Comparison of ENCODE assay signal across 8 cellular contexts in the genomic region with DNA sequence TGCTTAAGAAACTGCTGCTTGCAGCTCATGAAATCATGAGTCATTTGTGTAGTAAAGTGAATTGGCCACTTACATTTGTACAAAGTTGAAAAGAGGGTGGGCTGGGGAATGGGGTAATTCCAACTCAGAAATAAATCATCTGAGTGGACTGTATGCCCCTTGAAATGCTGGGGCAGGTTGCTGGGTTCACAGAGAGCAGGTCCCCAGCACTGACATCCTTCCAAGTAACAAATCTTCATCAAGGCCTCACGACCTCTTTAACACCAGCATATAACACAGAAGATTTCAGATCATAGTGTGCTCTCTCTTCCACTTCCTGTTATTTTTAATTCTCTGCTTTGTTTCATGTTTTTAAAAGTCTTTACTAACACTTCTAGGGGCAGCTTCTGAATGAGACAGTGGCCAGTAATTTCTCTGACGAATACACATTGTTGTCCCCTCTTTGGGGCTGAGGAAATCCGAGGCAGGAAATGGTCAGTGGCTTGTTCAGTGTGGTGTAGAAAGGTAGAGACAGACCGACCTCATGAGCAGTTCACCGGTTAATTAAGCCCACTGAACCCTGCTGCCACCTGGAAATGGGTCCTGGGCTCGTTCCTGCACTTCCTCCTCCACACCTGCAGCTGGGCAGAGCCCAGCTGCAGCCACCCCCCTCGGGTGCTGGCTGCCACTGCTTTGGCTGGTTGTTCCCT.
DNase-seq lines count a peak whose midpoint lies in the region; ATAC-seq and TF ChIP-seq lines count a peak whose summit lies in the region.

No MANE protein-coding gene starts in this region.

- H3K27ac ChIP-seq in CD4-positive, alpha-beta T cell (ENCODE audit: low read depth, low read length): peak overlapping the region; percentile 75

- intact Hi-C loops in CD4-positive, alpha-beta T cell (cut with DNase I, micrococcal nuclease): loop anchor here in 1 of 2 experiments (5.0 kb wide), 1 partner anchor 42 kb away; no protein-coding TSS in a partner anchor

- H3K9me3 Mint-ChIP-seq in CD4-positive, alpha-beta T cell: no peaks in the 10 kb centered on the region
- no peaks in the 10 kb centered on the region for H3K9me3 Mint-ChIP-seq in activated CD4-positive, alpha-beta memory T cell treated with anti-CD3 and anti-CD28 coated beads, Interleukin-2, amount 10 ng/mL, durations not matched to agents 7 days and 5 days
- peaks cover 6% of the 10 kb centered on the region for H3K9me3 Mint-ChIP-seq in glutamatergic neuron (ENCODE audit: unreplicated experiment)

- peaks cover 87% of the 10 kb centered on the region for H3K4me1 Mint-ChIP-seq in CD4-positive, alpha-beta T cell (ENCODE audit: low read depth)
- peaks cover 65% of the 10 kb centered on the region for H3K4me1 Mint-ChIP-seq in activated CD4-positive, alpha-beta memory T cell treated with anti-CD3 and anti-CD28 coated beads, Interleukin-2, amount 10 ng/mL, durations not matched to agents 7 days and 5 days
- peaks cover 29% of the 10 kb centered on the region for H3K4me1 Mint-ChIP-seq in glutamatergic neuron (ENCODE audit: low read depth, unreplicated experiment)

- H3K9me3 ChIP-seq in CD4-positive, alpha-beta T cell (ENCODE audit: control insufficient read depth, low read length): no peaks in the 10 kb centered on the region

- CTCF ChIA-PET in CD4-positive, alpha-beta T cell (lab: Charles Lee): interaction anchor here (1.2 to 2.4 kb wide), 3 partner anchors 10 to 160 kb away, joined by 3 to 8 read pairs (median 8); partner anchors contain the start of gene MAML2
- CTCF ChIA-PET in activated CD4-positive, alpha-beta memory T cell treated with anti-CD3 and anti-CD28 coated beads, Interleukin-2, amount 10 ng/mL, durations not matched to agents 7 days and 5 days (lab: Charles Lee): interaction anchor here (0.6 to 2.1 kb wide), 3 partner anchors 26 to 128 kb away, joined by 3 to 8 read pairs (median 5); partner anchors contain the start of gene MAML2

- POLR2A ChIA-PET in CD4-positive, alpha-beta T cell (lab: Charles Lee): interaction anchor here (0.6 to 5.3 kb wide), 19 partner anchors 10 to 426 kb away, joined by 3 to 51 read pairs (median 5); partner anchors contain the start of genes FAM76B and MAML2
- POLR2A ChIA-PET in activated CD4-positive, alpha-beta memory T cell treated with anti-CD3 and anti-CD28 coated beads, Interleukin-2, amount 10 ng/mL, durations not matched to agents 7 days and 5 days (lab: Charles Lee): interaction anchor here (0.9 to 2.7 kb wide), 16 partner anchors 9 to 426 kb away, joined by 3 to 12 read pairs (median 5); partner anchors contain the start of genes CCDC82, JRKL and MAML2

- ATAC-seq in CD4-positive, alpha-beta T cell (ENCODE audit: poor library complexity): peak; percentile 68
- peak; percentile 86 for ATAC-seq in GM19324 (IDR thresholded peaks at IDR 0.05; ENCODE audit: low FRiP score, unreplicated experiment)
- peak; percentile 75 for ATAC-seq in HG03196 (IDR thresholded peaks at IDR 0.05; ENCODE audit: unreplicated experiment)
- peak; percentile 57 for ATAC-seq in stimulated activated naive CD8-positive, alpha-beta T cell treated with anti-CD3 and anti-CD28 coated beads, Interleukin-15, Interleukin-2, amounts not matched to agents 100 U/mL and 50 U/mL, for 24 hours

- peaks cover 5% of the 10 kb centered on the region for H3K36me3 Mint-ChIP-seq in CD4-positive, alpha-beta T cell (ENCODE audit: low read depth)
- peaks cover 13% of the 10 kb centered on the region for H3K36me3 Mint-ChIP-seq in activated CD4-positive, alpha-beta memory T cell treated with anti-CD3 and anti-CD28 coated beads, Interleukin-2, amount 10 ng/mL, durations not matched to agents 7 days and 5 days (ENCODE audit: low read depth)
- no peaks in the 10 kb centered on the region for H3K36me3 Mint-ChIP-seq in glutamatergic neuron (ENCODE audit: unreplicated experiment)

- no peaks in the 10 kb centered on the region for H3K27me3 ChIP-seq in CD4-positive, alpha-beta T cell (ENCODE audit: control insufficient read depth, insufficient read depth, low read length)

- peak in 8 of 10 experiments; percentile 11 to 41 (median 20) for DNase-seq in CD4-positive, alpha-beta T cell
- peak; percentile 48 for DNase-seq in activated CD4-positive, alpha-beta memory T cell treated with anti-CD3 and anti-CD28 coated beads, Interleukin-2, amount 10 ng/mL, durations not matched to agents 7 days and 5 days
- peak; percentile 81 for DNase-seq in glomerular visceral epithelial cell (ENCODE audit: extremely low spot score)
- peak; percentile 42 for DNase-seq in stimulated activated naive CD8-positive, alpha-beta T cell treated with anti-CD3 and anti-CD28 coated beads, Interleukin-15, Interleukin-2, amounts not matched to agents 100 U/mL and 50 U/mL, for 24 hours
- DNase-seq in hypothalamus (lab: John Stamatoyannopoulos, UW): no peak
- DNase-seq in glutamatergic neuron: no peak

- peak overlapping the region; percentile 65 for H3K4me3 Mint-ChIP-seq in CD4-positive, alpha-beta T cell
- peak overlapping the region; percentile 12 for H3K4me3 Mint-ChIP-seq in activated CD4-positive, alpha-beta memory T cell treated with anti-CD3 and anti-CD28 coated beads, Interleukin-2, amount 10 ng/mL, durations not matched to agents 7 days and 5 days
- no peak overlapping the region for H3K4me3 Mint-ChIP-seq in glutamatergic neuron (ENCODE audit: unreplicated experiment)

- no peak for TF ChIP-seq CTCF in CD4-positive, alpha-beta T cell (IDR thresholded peaks at IDR 0.05)
- TF ChIP-seq CTCF in glutamatergic neuron (IDR thresholded peaks at IDR 0.05; ENCODE audit: partially characterized antibody, unreplicated experiment): no peak

- peak overlapping the region; percentile 92 for H3K27ac Mint-ChIP-seq in CD4-positive, alpha-beta T cell
- peak overlapping the region; percentile 89 for H3K27ac Mint-ChIP-seq in activated CD4-positive, alpha-beta memory T cell treated with anti-CD3 and anti-CD28 coated beads, Interleukin-2, amount 10 ng/mL, durations not matched to agents 7 days and 5 days
- no peak overlapping the region for H3K27ac Mint-ChIP-seq in glutamatergic neuron (ENCODE audit: unreplicated experiment)

- H3K27me3 Mint-ChIP-seq in CD4-positive, alpha-beta T cell: no peaks in the 10 kb centered on the region
- no peaks in the 10 kb centered on the region for H3K27me3 Mint-ChIP-seq in activated CD4-positive, alpha-beta memory T cell treated with anti-CD3 and anti-CD28 coated beads, Interleukin-2, amount 10 ng/mL, durations not matched to agents 7 days and 5 days
- H3K27me3 Mint-ChIP-seq in glutamatergic neuron (ENCODE audit: unreplicated experiment): peaks cover 2% of the 10 kb centered on the region

Comparison
In these comparisons a context has a peak if more than half of its experiments do, and no peak if none do; other contexts are left out.
1. DNase-seq: peak in CD4-positive, alpha-beta T cell (8 of 10), activated CD4-positive, alpha-beta memory T cell treated with anti-CD3 and anti-CD28 coated beads, Interleukin-2, amount 10 ng/mL, durations not matched to agents 7 days and 5 days (single experiment), glomerular visceral epithelial cell (single experiment) and stimulated activated naive CD8-positive, alpha-beta T cell treated with anti-CD3 and anti-CD28 coated beads, Interleukin-15, Interleukin-2, amounts not matched to agents 100 U/mL and 50 U/mL, for 24 hours (single experiment); none in hypothalamus (0 of 51) and glutamatergic neuron (single experiment).
2. Peak in every context shown above with its lines, with median percentiles within 50 percentile points of each other: ATAC-seq.